Comparison of ENCODE assay signal across 18 cellular contexts in genomic region chr4:150679018-150679766, GRCh38.
DNase-seq lines count a peak whose midpoint lies in the region; ATAC-seq and TF ChIP-seq lines count a peak whose summit lies in the region.
"Had no signal": no experiment of that assay in that cellular context is flagged by ENCODE, and none has a peak within 500 bp of the region (broad histone marks: within the 10 kb centered on the region; RNA-seq: fewer than 3 reads in every experiment).

No MANE protein-coding gene starts in this region.

- ATAC-seq in GM18519 (IDR thresholded peaks at IDR 0.05; ENCODE audit: low FRiP score, unreplicated experiment) (no peak), GM19351 (IDR thresholded peaks at IDR 0.05; ENCODE audit: unreplicated experiment) (no peak)
- ATAC-seq: mucosa of descending colon had no signal

- no peaks in the 10 kb centered on the region for H3K27me3 Mint-ChIP-seq in osteocyte (ENCODE audit: unreplicated experiment)
- H3K27me3 Mint-ChIP-seq: activated CD4-positive, alpha-beta T cell treated with anti-CD3 and anti-CD28 coated beads, Interleukin-2, amount 10 ng/mL, durations not matched to agents 7 days and 5 days had no signal

- H3K9me3 ChIP-seq in adipocyte (ENCODE audit: control insufficient read depth, low read length) (no peaks in the 10 kb centered on the region), Karpas-422 (ENCODE audit: low read length) (no peaks in the 10 kb centered on the region)
- H3K9me3 ChIP-seq: mucosa of descending colon had no signal

- TF ChIP-seq CTCF in foreskin fibroblast (IDR thresholded peaks at IDR 0.05; ENCODE audit: low read depth, low read length), result no peak
- no peak for TF ChIP-seq CTCF in osteocyte (IDR thresholded peaks at IDR 0.05)

- peaks cover 4% of the 10 kb centered on the region for H3K36me3 ChIP-seq in adipocyte (ENCODE audit: control insufficient read depth, insufficient read depth, low read length, severe bottlenecking)
- H3K36me3 ChIP-seq in Karpas-422 (ENCODE audit: insufficient read depth, low read length), result peaks cover 14% of the 10 kb centered on the region; the same call in 1 of the 2 replicates

- peak overlapping the region; percentile 74 for H3K4me3 Mint-ChIP-seq in osteocyte (ENCODE audit: unreplicated experiment)
- H3K4me3 Mint-ChIP-seq: activated CD4-positive, alpha-beta T cell treated with anti-CD3 and anti-CD28 coated beads, Interleukin-2, amount 10 ng/mL, durations not matched to agents 7 days and 5 days had no signal

- H3K4me2 ChIP-seq in Karpas-422 (ENCODE audit: low read depth, low read length, poor library complexity, severe bottlenecking), result no peak overlapping the region

- H3K4me1 ChIP-seq in adipocyte (ENCODE audit: control insufficient read depth, insufficient read depth, low read length) (peaks cover 5% of the 10 kb centered on the region), Karpas-422 (ENCODE audit: low read length) (peaks cover 19% of the 10 kb centered on the region)

- H3K9ac ChIP-seq in adipocyte (ENCODE audit: low read length) (peak overlapping the region; percentile 46), Karpas-422 (ENCODE audit: low read length) (no peak overlapping the region)

- 0 out of 2 replicates have a peak, but pooled peaks cover 7% of the 10 kb centered on the region for H3K79me2 ChIP-seq in Karpas-422 (ENCODE audit: low read length)

- peak overlapping the region; percentile 75 for H3K4me3 ChIP-seq in adipocyte (ENCODE audit: low read length)
- peak overlapping the region; percentile 15 to 36 for H3K4me3 ChIP-seq in foreskin fibroblast (ENCODE audit: low read depth in 1 of 2, low read length in 2 of 2)
- H3K4me3 ChIP-seq in Karpas-422 (ENCODE audit: low read length), result no peak overlapping the region
- H3K4me3 ChIP-seq: mucosa of descending colon had no signal

- H3K27ac ChIP-seq in Karpas-422 (ENCODE audit: low read length), result no peak overlapping the region
- H3K27ac ChIP-seq: C4-2B, HL-60 had no signal

- peaks cover 26% of the 10 kb centered on the region for H3K4me1 Mint-ChIP-seq in osteocyte (ENCODE audit: unreplicated experiment)
- H3K4me1 Mint-ChIP-seq: activated CD4-positive, alpha-beta T cell treated with anti-CD3 and anti-CD28 coated beads, Interleukin-2, amount 10 ng/mL, durations not matched to agents 7 days and 5 days had no signal

- peak; percentile 7 for DNase-seq in GM03348 (ENCODE audit: low spot score)
- DNase-seq in adipocyte (ENCODE audit: low read depth), result peak; percentile 38
- peak in 1 of 2 donors; percentile 9 for DNase-seq in foreskin fibroblast
- DNase-seq in osteocyte (ENCODE audit: extremely low spot score, unreplicated experiment), result no peak
- DNase-seq in activated CD4-positive, alpha-beta T cell treated with anti-CD3 and anti-CD28 coated beads, Interleukin-2, amount 50 U/mL, for 1 hour, result no peak
- no peak for DNase-seq in Karpas-422
- DNase-seq: activated CD4-positive, alpha-beta T cell treated with anti-CD3 and anti-CD28 coated beads, Interleukin-2, amount 10 ng/mL, durations not matched to agents 7 days and 5 days; aorta; DND-41; mucosa of descending colon; NCI-H2081 treated with DMSO at 0.1 percent for 48 hours; stimulated activated CD4-positive, alpha-beta T cell treated with anti-CD3 and anti-CD28 coated beads, Interleukin-15, amount 100 ng/mL, for 24 hours; substantia nigra; T-helper 9 cell had no signal

- peaks cover 2% of the 10 kb centered on the region for H3K36me3 Mint-ChIP-seq in osteocyte (ENCODE audit: unreplicated experiment)

- H3K27me3 ChIP-seq in adipocyte (replicated peaks; ENCODE audit: control insufficient read depth, insufficient read depth, low read length), result no peaks in the 10 kb centered on the region
- no peaks in the 10 kb centered on the region for H3K27me3 ChIP-seq in Karpas-422 (ENCODE audit: low read length)

- no peaks in the 10 kb centered on the region for H4K20me1 ChIP-seq in Karpas-422 (ENCODE audit: insufficient read depth, low read depth, low read length)

- peak overlapping the region; percentile 88 for H3K27ac Mint-ChIP-seq in osteocyte (ENCODE audit: unreplicated experiment)
- H3K27ac Mint-ChIP-seq: activated CD4-positive, alpha-beta T cell treated with anti-CD3 and anti-CD28 coated beads, Interleukin-2, amount 10 ng/mL, durations not matched to agents 7 days and 5 days had no signal

- H2AFZ ChIP-seq in Karpas-422 (ENCODE audit: low read length), result no peak overlapping the region

- H3K9me2 ChIP-seq in Karpas-422 (replicated peaks; ENCODE audit: insufficient read depth, low read length), result 0 out of 2 replicates have a peak, but pooled peaks cover 5% of the 10 kb centered on the region

- H3K9me3 Mint-ChIP-seq in osteocyte (ENCODE audit: unreplicated experiment), result no peaks in the 10 kb centered on the region
- H3K9me3 Mint-ChIP-seq: activated CD4-positive, alpha-beta T cell treated with anti-CD3 and anti-CD28 coated beads, Interleukin-2, amount 10 ng/mL, durations not matched to agents 7 days and 5 days had no signal

Comparison
In these comparisons a context has a peak if more than half of its experiments do, and no peak if none do; other contexts are left out.
1. DNase-seq: peak in GM03348 (single experiment) and adipocyte (single experiment); none in osteocyte (single experiment), activated CD4-positive, alpha-beta T cell treated with anti-CD3 and anti-CD28 coated beads, Interleukin-2, amount 50 U/mL, for 1 hour (single experiment) and Karpas-422 (single experiment).